Comparison of ENCODE assay signal across 6 cellular contexts in the genomic region with DNA sequence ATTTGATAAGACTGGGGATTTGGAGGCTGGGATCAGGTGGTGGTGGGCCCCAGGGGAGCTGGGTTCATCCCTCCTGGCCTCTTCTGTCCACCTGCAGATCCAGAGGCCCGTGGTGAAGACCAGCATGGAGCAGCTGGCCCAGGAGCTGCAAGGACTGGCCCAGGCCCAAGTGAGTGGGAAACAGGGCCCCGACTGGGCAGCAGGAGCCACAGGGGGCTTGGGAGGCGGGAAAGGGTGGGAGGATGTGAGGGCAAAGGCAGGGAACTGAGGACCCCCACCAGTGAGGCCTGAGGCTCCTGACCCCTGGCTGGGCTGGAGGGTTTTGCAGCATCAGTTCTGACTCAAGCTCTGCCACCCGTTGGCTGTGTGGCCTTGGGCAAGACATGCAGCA. TPM values are rescaled to one million over a fixed set of nuclear protein-coding genes. Genes with fewer than 3 reads are reported as not detected.
"Had no signal": no experiment of that assay in that cellular context is flagged by ENCODE, and none has a peak within 500 bp of the region (broad histone marks: within the 10 kb centered on the region; RNA-seq: fewer than 3 reads in every experiment).

No MANE protein-coding gene starts in this region.

- ATAC-seq: HCT116 had no signal

- H3K27ac ChIP-seq: GM23248 had no signal

- H3K4me3 Mint-ChIP-seq: IgD-negative memory B cell had no signal

- H3K27me3 Mint-ChIP-seq: IgD-negative memory B cell had no signal

- H3K36me3 ChIP-seq: HAP-1 had no signal

- H3K9me3 ChIP-seq: HAP-1 had no signal

- DNase-seq: GOT3, H7 had no signal

- H3K4me3 ChIP-seq: GM23248, HAP-1 had no signal

- H3K4me1 ChIP-seq: HAP-1 had no signal

- H2AFZ ChIP-seq: GM23248 had no signal

- H3K9ac ChIP-seq: GM23248 had no signal

RNA-seq across cellular contexts. Expression of gene PROM2, which starts 11.3 kb away (rescaled TPM):
- polyA plus RNA-seq: IgD-negative memory B cell had no signal

RNA-seq across cellular contexts. Expression of gene KCNIP3, which starts 11.6 kb away (rescaled TPM):
- polyA plus RNA-seq: IgD-negative memory B cell had no signal
